Comparison of ENCODE assay signal across 8 cellular contexts in the genomic region with DNA sequence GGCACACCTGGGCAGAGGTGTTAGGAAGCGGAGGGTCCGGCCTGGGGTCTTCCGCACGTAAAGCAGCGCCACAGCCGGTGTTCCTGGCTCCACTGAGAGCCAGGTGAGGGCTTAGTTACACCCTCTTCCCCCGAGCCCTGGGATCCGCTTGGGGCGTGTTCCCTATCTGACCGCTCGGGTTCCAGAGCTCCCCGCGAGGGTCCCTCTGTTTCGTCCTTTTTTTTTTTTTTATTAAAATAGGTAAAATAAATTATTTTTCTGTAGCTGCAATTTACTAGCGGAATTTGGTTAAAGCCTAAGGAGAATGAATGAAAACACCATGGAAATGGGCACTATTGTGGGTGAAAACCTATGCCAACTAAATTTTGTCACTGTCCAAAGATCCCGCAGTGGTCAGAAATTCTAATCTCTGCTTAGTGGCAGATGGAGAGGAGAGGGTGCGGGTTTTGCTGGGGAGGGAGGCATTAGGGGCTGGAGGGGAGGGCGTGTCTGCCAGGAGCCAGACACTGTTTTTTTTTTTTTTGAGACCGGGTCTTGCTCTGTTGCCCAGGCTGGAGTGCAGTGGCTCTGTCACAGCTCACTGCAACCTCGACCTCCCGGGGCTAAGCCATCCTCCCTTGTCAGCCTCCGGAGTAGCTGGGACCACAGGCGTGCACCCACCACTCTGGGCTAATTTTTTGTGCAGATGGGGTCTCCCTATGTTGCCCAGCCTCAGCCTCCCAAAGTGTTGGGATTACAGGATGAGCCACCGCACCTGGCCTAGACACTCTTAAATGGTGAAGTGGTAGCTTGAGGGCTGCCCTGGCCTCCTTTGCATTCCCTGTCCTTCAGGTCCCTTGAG. TPM values are rescaled to one million over a fixed set of nuclear protein-coding genes. Genes with fewer than 3 reads are reported as not detected.
A peak's percentile ranks its signal among the peaks of the same experiment; 100 is the strongest.
DNase-seq lines count a peak whose midpoint lies in the region; ATAC-seq and TF ChIP-seq lines count a peak whose summit lies in the region.

No MANE protein-coding gene starts in this region.

- H3K23me2 ChIP-seq in H9 (ENCODE audit: insufficient read length, low read depth, low read length, poor library complexity, severe bottlenecking), result no peaks in the 10 kb centered on the region

- H3K23ac ChIP-seq in H9 (ENCODE audit: insufficient read length, low read depth, low read length), result no peak overlapping the region

- no peaks in the 10 kb centered on the region; the same call in 1 of the 2 replicates for H3K79me2 ChIP-seq in H9 (ENCODE audit: insufficient read depth, low read length)
- peaks cover 20% of the 10 kb centered on the region for H3K79me2 ChIP-seq in PC-3 (ENCODE audit: low read length)

- H3K4ac ChIP-seq in H9 (ENCODE audit: low read depth, low read length), result no peak overlapping the region

- no peaks in the 10 kb centered on the region for H3K4me1 ChIP-seq in H9 (ENCODE audit: insufficient read depth, low read length)
- H3K4me1 ChIP-seq in PC-3 (ENCODE audit: insufficient read depth, low read length), result peaks cover 16% of the 10 kb centered on the region
- H3K4me1 ChIP-seq in neuron (ENCODE audit: insufficient read depth, low read length), result peaks cover 3% of the 10 kb centered on the region

- no peak overlapping the region for H4K5ac ChIP-seq in H9 (ENCODE audit: insufficient read length, low read depth, low read length)

- no peak overlapping the region for H2BK12ac ChIP-seq in H9 (ENCODE audit: insufficient read length, low read depth, low read length)

- no peak overlapping the region for H2BK15ac ChIP-seq in H9 (ENCODE audit: low read depth, low read length)

- peak overlapping the region; percentile 68 for H3K4me2 ChIP-seq in H9 (ENCODE audit: insufficient read depth, insufficient read length, low read length)
- H3K4me2 ChIP-seq in PC-3 (ENCODE audit: low read length), result peak overlapping the region; percentile 90

- DNase-seq in GM03348 (ENCODE audit: low spot score) (peak; percentile 34), H9 (no peak), PC-3 (no peak), epithelial cell of proximal tubule (ENCODE audit: low read depth) (no peak), dermis blood vessel endothelial cell (no peak), islet precursor cell (no peak), HuH-7.5 (ENCODE audit: low spot score) (no peak)

- no peaks in the 10 kb centered on the region for H3K9me2 ChIP-seq in PC-3 (replicated peaks; ENCODE audit: low read length)

- H3T11ph ChIP-seq in H9 (ENCODE audit: low read length), result no peak overlapping the region

- H2BK5ac ChIP-seq in H9 (ENCODE audit: insufficient read length, low read length), result no peak overlapping the region

- H3K36me3 Mint-ChIP-seq in H9 (ENCODE audit: insufficient read depth in 1 of 3, low read depth in 3 of 3), result peaks cover 13 to 32% (median 30%) of the 10 kb centered on the region in 3 experiments; a peak in 6 of 7 replicates

- peak overlapping the region; percentile 92 for H3K4me3 ChIP-seq in PC-3 (ENCODE audit: low read length)
- H3K4me3 ChIP-seq in epithelial cell of proximal tubule (ENCODE audit: low read depth, low read length), result peak overlapping the region; percentile 97
- H3K4me3 ChIP-seq in neuron (ENCODE audit: low read length), result peak overlapping the region; percentile 97

- H3K27me3 ChIP-seq in H9 (ENCODE audit: insufficient read depth, low read length) (no peaks in the 10 kb centered on the region), PC-3 (ENCODE audit: low read length) (no peaks in the 10 kb centered on the region), neuron (ENCODE audit: insufficient read depth, low read length) (no peaks in the 10 kb centered on the region)

- no CpG with 5 or more reads among the region's 24 CpGs for WGBS in H9 (ENCODE audit: extremely low coverage, insufficient read length, low lambda C conversion rate)

- H3K36me3 ChIP-seq in PC-3 (ENCODE audit: low read depth, low read length) (no peaks in the 10 kb centered on the region; the same call in 1 of the 2 replicates), neuron (ENCODE audit: insufficient read depth, low read length) (peaks cover 13% of the 10 kb centered on the region)

- peak overlapping the region; percentile 88 to 90 for H3K4me3 Mint-ChIP-seq in H9

- ATAC-seq in PC-3, result peak; percentile 6; the same call in 1 of the 2 replicates

- H2AFZ ChIP-seq in H9 (ENCODE audit: low read length) (no peak overlapping the region), PC-3 (ENCODE audit: low read length) (peak overlapping the region; percentile 95), neuron (ENCODE audit: low read depth, low read length) (peak overlapping the region; percentile 82)

- no peak overlapping the region for H2BK20ac ChIP-seq in H9 (ENCODE audit: low read depth, low read length, poor library complexity, severe bottlenecking)

- H3K14ac ChIP-seq in H9 (ENCODE audit: insufficient read depth, low read length), result peak overlapping the region; percentile 25; the same call in 1 of the 2 replicates

- H3K56ac ChIP-seq in H9 (ENCODE audit: insufficient read length, low read depth, low read length), result no peak overlapping the region

- H2AK5ac ChIP-seq in H9 (ENCODE audit: insufficient read length, low read length), result no peak overlapping the region

- H3F3A ChIP-seq in PC-3 (ENCODE audit: low read length, unreplicated experiment), result peaks cover 3% of the 10 kb centered on the region

- no peak overlapping the region for H4K8ac ChIP-seq in H9 (replicated peaks; ENCODE audit: insufficient read length, low read depth, low read length)

- H3K27ac ChIP-seq in H9 (ENCODE audit: insufficient read length, low read depth, low read length) (no peak overlapping the region), PC-3 (ENCODE audit: low read length) (peak overlapping the region; percentile 70)

- H3K79me1 ChIP-seq in H9 (ENCODE audit: insufficient read depth, low read depth, low read length, poor library complexity, severe bottlenecking), result no peaks in the 10 kb centered on the region

- H3K27ac Mint-ChIP-seq in H9, result peak overlapping the region; percentile 86 to 96 (median 89); a peak in 5 of 7 replicates

- POLR2A ChIA-PET in PC-3 (lab: Charles Lee; ENCODE audit: unreplicated experiment), result interaction anchor here (0.5 to 0.7 kb wide), 4 partner anchors 136 to 1422 kb away, joined by 3 to 14 read pairs (median 5); partner anchors contain the start of gene C2orf15

- peaks cover 14 to 16% of the 10 kb centered on the region in 2 experiments for H3K4me1 Mint-ChIP-seq in H9

- no peak overlapping the region for H2BK120ac ChIP-seq in H9 (ENCODE audit: low read depth, low read length, poor library complexity, severe bottlenecking)

- TSS peak; percentile 62 for BruUV-seq in PC-3 (replicated peaks; lab: Mats Ljungman, UMichigan)

- TF ChIP-seq CTCF in H9 (conservative IDR thresholded peaks at IDR 0.05) (0 out of 3 replicates have a peak, but pooled peaks have one; percentile 8), PC-3 (conservative IDR thresholded peaks at IDR 0.05; ENCODE audit: low read depth, low read length) (no peak), epithelial cell of proximal tubule (conservative IDR thresholded peaks at IDR 0.05; ENCODE audit: low read depth, low read length) (no peak)

- H3K18ac ChIP-seq in H9 (ENCODE audit: insufficient read length, low read depth, low read length), result peak overlapping the region; percentile 52

- H3K9me3 Mint-ChIP-seq in H9, result peaks cover 0 to 3% of the 10 kb centered on the region in 2 experiments; a peak in 2 of 5 replicates

- no peak overlapping the region for H4K91ac ChIP-seq in H9 (ENCODE audit: insufficient read length, low read depth, low read length)

- H3K27me3 Mint-ChIP-seq in H9 (ENCODE audit: low read depth), result no peaks in the 10 kb centered on the region

- H3K9ac ChIP-seq in H9 (ENCODE audit: extremely low read depth, insufficient read length, low read length), result peak overlapping the region; percentile 81
- peak overlapping the region; percentile 98 for H3K9ac ChIP-seq in PC-3 (ENCODE audit: low read length)

- H4K20me1 ChIP-seq in H9 (ENCODE audit: control insufficient read depth, insufficient read depth, insufficient read length), result no peaks in the 10 kb centered on the region
- H4K20me1 ChIP-seq in PC-3 (ENCODE audit: low read length), result no peaks in the 10 kb centered on the region

- no peaks in the 10 kb centered on the region for H3K9me3 ChIP-seq in H9 (ENCODE audit: control insufficient read depth, low read depth, low read length)
- no peaks in the 10 kb centered on the region for H3K9me3 ChIP-seq in PC-3 (ENCODE audit: low read length)
- no peaks in the 10 kb centered on the region for H3K9me3 ChIP-seq in neuron (ENCODE audit: low read length)

- CTCF ChIA-PET in PC-3 (lab: Charles Lee), result interaction anchor here (0.7 kb wide), 1 partner anchor 135 kb away, joined by 4 read pairs; no protein-coding TSS in a partner anchor

- intact Hi-C loops in PC-3 (cut with micrococcal nuclease), result no loop called here

RNA-seq across cellular contexts. Expression of gene PDCL3, which starts 0.8 kb away (rescaled TPM):
- 39.4 and 43.3 TPM in 2 replicates for total RNA-seq in H9 (2021)
- 20.7 and 27.2 TPM in 2 replicates for total RNA-seq in PC-3 (2014; rRNA removed)
- total RNA-seq in epithelial cell of proximal tubule, result 20.8 and 24.5 TPM in 2 replicates
- total RNA-seq in dermis blood vessel endothelial cell, result 16.2 and 20.3 TPM in 2 replicates
